Comparison of ENCODE assay signal across 1 cellular context in the genomic region with DNA sequence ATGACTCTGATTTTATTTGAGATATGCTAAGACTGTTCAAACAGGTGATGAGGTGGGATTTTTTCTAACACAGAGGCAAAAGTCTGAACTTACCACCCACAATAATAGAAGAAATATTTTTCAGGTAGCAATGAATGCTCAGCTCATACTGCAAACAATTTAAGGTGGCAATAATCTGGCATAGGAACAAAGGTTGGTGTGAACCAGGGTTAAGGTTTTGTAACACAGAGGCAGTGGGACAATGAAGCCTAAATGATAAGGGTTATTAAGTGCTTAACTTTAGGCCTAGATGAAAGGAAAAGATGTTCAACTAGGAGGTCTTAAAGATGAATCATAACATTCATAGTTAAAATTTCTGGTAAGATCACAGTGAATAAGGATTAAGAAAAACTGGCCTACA.
TF ChIP-seq lines count a peak whose summit lies in the region.

No MANE protein-coding gene starts in this region.

TF ChIP-seq in GM12878, 131 proteins besides CTCF, POLR2A, EP300 and RAD21:
- TF ChIP-seq, protein P1, sequence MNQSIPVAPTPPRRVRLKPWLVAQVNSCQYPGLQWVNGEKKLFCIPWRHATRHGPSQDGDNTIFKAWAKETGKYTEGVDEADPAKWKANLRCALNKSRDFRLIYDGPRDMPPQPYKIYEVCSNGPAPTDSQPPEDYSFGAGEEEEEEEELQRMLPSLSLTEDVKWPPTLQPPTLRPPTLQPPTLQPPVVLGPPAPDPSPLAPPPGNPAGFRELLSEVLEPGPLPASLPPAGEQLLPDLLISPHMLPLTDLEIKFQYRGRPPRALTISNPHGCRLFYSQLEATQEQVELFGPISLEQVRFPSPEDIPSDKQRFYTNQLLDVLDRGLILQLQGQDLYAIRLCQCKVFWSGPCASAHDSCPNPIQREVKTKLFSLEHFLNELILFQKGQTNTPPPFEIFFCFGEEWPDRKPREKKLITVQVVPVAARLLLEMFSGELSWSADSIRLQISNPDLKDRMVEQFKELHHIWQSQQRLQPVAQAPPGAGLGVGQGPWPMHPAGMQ (IDR thresholded peaks at IDR 0.05; ENCODE audit: borderline replicate concordance), result no peak
- no peak for TF ChIP-seq SMAD5 (IDR thresholded peaks at IDR 0.05; ENCODE audit: low read depth)
- no peak for TF ChIP-seq FOS (IDR thresholded peaks at IDR 0.05; ENCODE audit: borderline replicate concordance, extremely low read depth, insufficient read length)
- no peak for TF ChIP-seq STAT3 (IDR thresholded peaks at IDR 0.05; ENCODE audit: low read depth, low read length)
- TF ChIP-seq EED (IDR thresholded peaks at IDR 0.05; ENCODE audit: low read depth), result no peak
- TF ChIP-seq KAT2A (conservative IDR thresholded peaks at IDR 0.05; ENCODE audit: control insufficient read depth, low read depth, low read length), result no peak
- TF ChIP-seq, protein P2, sequence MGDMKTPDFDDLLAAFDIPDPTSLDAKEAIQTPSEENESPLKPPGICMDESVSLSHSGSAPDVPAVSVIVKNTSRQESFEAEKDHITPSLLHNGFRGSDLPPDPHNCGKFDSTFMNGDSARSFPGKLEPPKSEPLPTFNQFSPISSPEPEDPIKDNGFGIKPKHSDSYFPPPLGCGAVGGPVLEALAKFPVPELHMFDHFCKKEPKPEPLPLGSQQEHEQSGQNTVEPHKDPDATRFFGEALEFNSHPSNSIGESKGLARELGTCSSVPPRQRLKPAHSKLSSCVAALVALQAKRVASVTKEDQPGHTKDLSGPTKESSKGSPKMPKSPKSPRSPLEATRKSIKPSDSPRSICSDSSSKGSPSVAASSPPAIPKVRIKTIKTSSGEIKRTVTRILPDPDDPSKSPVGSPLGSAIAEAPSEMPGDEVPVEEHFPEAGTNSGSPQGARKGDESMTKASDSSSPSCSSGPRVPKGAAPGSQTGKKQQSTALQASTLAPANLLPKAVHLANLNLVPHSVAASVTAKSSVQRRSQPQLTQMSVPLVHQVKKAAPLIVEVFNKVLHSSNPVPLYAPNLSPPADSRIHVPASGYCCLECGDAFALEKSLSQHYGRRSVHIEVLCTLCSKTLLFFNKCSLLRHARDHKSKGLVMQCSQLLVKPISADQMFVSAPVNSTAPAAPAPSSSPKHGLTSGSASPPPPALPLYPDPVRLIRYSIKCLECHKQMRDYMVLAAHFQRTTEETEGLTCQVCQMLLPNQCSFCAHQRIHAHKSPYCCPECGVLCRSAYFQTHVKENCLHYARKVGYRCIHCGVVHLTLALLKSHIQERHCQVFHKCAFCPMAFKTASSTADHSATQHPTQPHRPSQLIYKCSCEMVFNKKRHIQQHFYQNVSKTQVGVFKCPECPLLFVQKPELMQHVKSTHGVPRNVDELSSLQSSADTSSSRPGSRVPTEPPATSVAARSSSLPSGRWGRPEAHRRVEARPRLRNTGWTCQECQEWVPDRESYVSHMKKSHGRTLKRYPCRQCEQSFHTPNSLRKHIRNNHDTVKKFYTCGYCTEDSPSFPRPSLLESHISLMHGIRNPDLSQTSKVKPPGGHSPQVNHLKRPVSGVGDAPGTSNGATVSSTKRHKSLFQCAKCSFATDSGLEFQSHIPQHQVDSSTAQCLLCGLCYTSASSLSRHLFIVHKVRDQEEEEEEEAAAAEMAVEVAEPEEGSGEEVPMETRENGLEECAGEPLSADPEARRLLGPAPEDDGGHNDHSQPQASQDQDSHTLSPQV (IDR thresholded peaks at IDR 0.05), result no peak
- TF ChIP-seq SMARCA5 (IDR thresholded peaks at IDR 0.05), result no peak
- TF ChIP-seq DPF2 (IDR thresholded peaks at IDR 0.05), result no peak
- TF ChIP-seq ATF7 (IDR thresholded peaks at IDR 0.05; ENCODE audit: low read depth), result no peak
- no peak for TF ChIP-seq ZNF24 (IDR thresholded peaks at IDR 0.05)
- TF ChIP-seq EZH2 (IDR thresholded peaks at IDR 0.05; ENCODE audit: borderline replicate concordance, control insufficient read depth, low read depth, low read length), result no peak
- TF ChIP-seq SMAD1 (IDR thresholded peaks at IDR 0.05; ENCODE audit: low read depth, partially characterized antibody), result no peak
- no peak for TF ChIP-seq LARP7 (IDR thresholded peaks at IDR 0.05)
- no peak for TF ChIP-seq MEF2A (IDR thresholded peaks at IDR 0.05; ENCODE audit: insufficient read depth, low read depth, low read length)
- TF ChIP-seq TBL1XR1 (IDR thresholded peaks at IDR 0.05; ENCODE audit: low read depth, low read length), result no peak
- no peak for TF ChIP-seq ZNF384 (IDR thresholded peaks at IDR 0.05; ENCODE audit: borderline replicate concordance, low read depth, low read length)
- TF ChIP-seq, protein P3, sequence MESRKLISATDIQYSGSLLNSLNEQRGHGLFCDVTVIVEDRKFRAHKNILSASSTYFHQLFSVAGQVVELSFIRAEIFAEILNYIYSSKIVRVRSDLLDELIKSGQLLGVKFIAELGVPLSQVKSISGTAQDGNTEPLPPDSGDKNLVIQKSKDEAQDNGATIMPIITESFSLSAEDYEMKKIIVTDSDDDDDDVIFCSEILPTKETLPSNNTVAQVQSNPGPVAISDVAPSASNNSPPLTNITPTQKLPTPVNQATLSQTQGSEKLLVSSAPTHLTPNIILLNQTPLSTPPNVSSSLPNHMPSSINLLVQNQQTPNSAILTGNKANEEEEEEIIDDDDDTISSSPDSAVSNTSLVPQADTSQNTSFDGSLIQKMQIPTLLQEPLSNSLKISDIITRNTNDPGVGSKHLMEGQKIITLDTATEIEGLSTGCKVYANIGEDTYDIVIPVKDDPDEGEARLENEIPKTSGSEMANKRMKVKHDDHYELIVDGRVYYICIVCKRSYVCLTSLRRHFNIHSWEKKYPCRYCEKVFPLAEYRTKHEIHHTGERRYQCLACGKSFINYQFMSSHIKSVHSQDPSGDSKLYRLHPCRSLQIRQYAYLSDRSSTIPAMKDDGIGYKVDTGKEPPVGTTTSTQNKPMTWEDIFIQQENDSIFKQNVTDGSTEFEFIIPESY (IDR thresholded peaks at IDR 0.05), result no peak
- TF ChIP-seq, protein P4, sequence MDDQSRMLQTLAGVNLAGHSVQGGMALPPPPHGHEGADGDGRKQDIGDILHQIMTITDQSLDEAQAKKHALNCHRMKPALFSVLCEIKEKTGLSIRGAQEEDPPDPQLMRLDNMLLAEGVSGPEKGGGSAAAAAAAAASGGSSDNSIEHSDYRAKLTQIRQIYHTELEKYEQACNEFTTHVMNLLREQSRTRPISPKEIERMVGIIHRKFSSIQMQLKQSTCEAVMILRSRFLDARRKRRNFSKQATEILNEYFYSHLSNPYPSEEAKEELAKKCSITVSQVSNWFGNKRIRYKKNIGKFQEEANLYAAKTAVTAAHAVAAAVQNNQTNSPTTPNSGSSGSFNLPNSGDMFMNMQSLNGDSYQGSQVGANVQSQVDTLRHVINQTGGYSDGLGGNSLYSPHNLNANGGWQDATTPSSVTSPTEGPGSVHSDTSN (IDR thresholded peaks at IDR 0.05; ENCODE audit: insufficient replicate concordance, low read depth, low read length), result no peak
- no peak for TF ChIP-seq MTA3 (IDR thresholded peaks at IDR 0.05; ENCODE audit: borderline replicate concordance, low read length)
